Comparison of ENCODE assay signal across 1 cellular context in genomic region chr9:86843182-86843581, GRCh38.
TF ChIP-seq lines count a peak whose summit lies in the region.

No MANE protein-coding gene starts in this region.

TF ChIP-seq in IMR-90, 13 proteins besides CTCF, POLR2A, EP300 and RAD21 (continued from another document):
- no peak for TF ChIP-seq MXI1 (IDR thresholded peaks at IDR 0.05; ENCODE audit: borderline replicate concordance, low read depth, low read length)
